8 cellular contexts compared by ENCODE assay signal in the genomic region with DNA sequence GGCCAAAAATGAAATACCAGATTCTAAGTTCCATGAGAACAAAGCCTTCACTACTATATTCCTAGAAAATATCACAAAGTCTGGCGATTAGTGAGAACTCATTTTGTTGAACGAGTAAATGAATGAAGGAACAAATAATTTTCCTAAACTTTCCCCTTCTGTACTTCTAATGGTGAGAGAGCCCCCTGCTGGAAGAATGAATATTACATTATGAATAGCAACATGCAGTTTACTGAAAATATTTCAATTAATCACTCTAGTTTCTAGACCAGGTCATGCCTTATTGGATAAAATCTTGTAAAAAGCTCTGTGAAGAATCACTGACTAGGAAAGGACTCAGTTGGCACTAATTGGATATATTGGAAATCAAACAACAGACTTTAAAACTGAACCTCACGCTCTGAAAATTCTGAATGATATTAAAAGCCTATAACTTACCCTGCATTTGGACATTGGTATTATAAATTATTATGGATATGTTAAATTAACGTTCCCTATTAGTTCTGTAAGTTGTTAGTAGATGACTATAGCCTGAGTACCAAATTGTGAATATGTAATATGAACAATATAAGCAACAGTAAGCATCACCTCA. TPM values are rescaled to one million over a fixed set of nuclear protein-coding genes. Genes with fewer than 3 reads are reported as not detected.
A peak's percentile ranks its signal among the peaks of the same experiment; 100 is the strongest.
DNase-seq lines count a peak whose midpoint lies in the region; ATAC-seq, FAIRE-seq and TF ChIP-seq lines count a peak whose summit lies in the region.

No MANE protein-coding gene starts in this region.

- peak; percentile 77 for TF ChIP-seq CTCF in thoracic aorta (IDR thresholded peaks at IDR 0.05)

- H3K36me3 ChIP-seq in thoracic aorta: no peaks in the 10 kb centered on the region

- in situ Hi-C loops in ACHN (cut with HindIII; ENCODE audit: low pct_ligation_motif_present, low pct_unique_long_range_greater_than_20kb, low sequenced_read_pairs): no loop called here

- H3K4me1 ChIP-seq in thoracic aorta (ENCODE audit: control insufficient read depth in 1 of 2, low read depth in 2 of 2): no peaks in the 10 kb centered on the region

- peak; percentile 66 for FAIRE-seq in GM18507 (lab: Jason Lieb, UNC)

- no peaks in the 10 kb centered on the region for H3K9me3 ChIP-seq in thoracic aorta

- H3K4me3 ChIP-seq in thoracic aorta: no peak overlapping the region

- H3K36me3 Mint-ChIP-seq in activated T-cell treated with anti-CD3 and anti-CD28 coated beads, Interleukin-2, amount 50 U/mL, for 4 hours (ENCODE audit: insufficient read depth): no peaks in the 10 kb centered on the region
- H3K36me3 Mint-ChIP-seq in activated T-helper 2 cell treated with anti-CD3 and anti-CD28 coated beads, Interferon-gamma antibody, Interleukin-2, Interleukin-4, amounts not matched to agents 10 μg/mL and 5 μg/mL and 100 μg/mL, durations not matched to agents 14 hours and 24 hours and 36 hours (ENCODE audit: low read depth): no peaks in the 10 kb centered on the region

- peak; percentile 72 for DNase-seq in ACHN
- DNase-seq in GM18507 (ENCODE audit: extremely low spot score, insufficient read length, low read depth): no peak
- peak; percentile 38 for DNase-seq in NCI-H2107 treated with DMSO at 0.1 percent for 48 hours (lab: John Stamatoyannopoulos, UW; ENCODE audit: unreplicated experiment)
- DNase-seq in amniotic epithelial cell (ENCODE audit: low read depth): peak; percentile 43
- peak; percentile 22 for DNase-seq in iPS-NIHi7 (ENCODE audit: extremely low spot score)
- no peak for DNase-seq in thoracic aorta (ENCODE audit: low spot score)
- no peak for DNase-seq in activated T-cell treated with anti-CD3 and anti-CD28 coated beads, Interleukin-2, amount 50 U/mL, for 4 hours
- DNase-seq in activated T-helper 2 cell treated with anti-CD3 and anti-CD28 coated beads, Interferon-gamma antibody, Interleukin-2, Interleukin-4, amounts not matched to agents 10 μg/mL and 5 μg/mL and 100 μg/mL, durations not matched to agents 14 hours and 24 hours and 36 hours (ENCODE audit: low spot score): no peak

- intact Hi-C loops in activated T-helper 2 cell treated with anti-CD3 and anti-CD28 coated beads, Interferon-gamma antibody, Interleukin-2, Interleukin-4, amounts not matched to agents 10 μg/mL and 5 μg/mL and 100 μg/mL, durations not matched to agents 14 hours and 24 hours and 36 hours (cut with micrococcal nuclease): loop anchor here (1.0 to 10.0 kb wide), 3 partner anchors 29 to 335 kb away; no protein-coding TSS in a partner anchor

- no peak for ATAC-seq in thoracic aorta (ENCODE audit: insufficient number of reproducible peaks, low FRiP score, low read depth)
- no peak for ATAC-seq in activated T-cell treated with anti-CD3 and anti-CD28 coated beads, Interleukin-2, amount 50 U/mL, for 4 hours

- H3K9me3 Mint-ChIP-seq in activated T-cell treated with anti-CD3 and anti-CD28 coated beads, Interleukin-2, amount 50 U/mL, for 4 hours: no peaks in the 10 kb centered on the region
- H3K9me3 Mint-ChIP-seq in activated T-helper 2 cell treated with anti-CD3 and anti-CD28 coated beads, Interferon-gamma antibody, Interleukin-2, Interleukin-4, amounts not matched to agents 10 μg/mL and 5 μg/mL and 100 μg/mL, durations not matched to agents 14 hours and 24 hours and 36 hours: no peaks in the 10 kb centered on the region

- H3K27ac ChIP-seq in thoracic aorta: no peak overlapping the region

- H3K4me3 Mint-ChIP-seq in activated T-cell treated with anti-CD3 and anti-CD28 coated beads, Interleukin-2, amount 50 U/mL, for 4 hours: no peak overlapping the region
- H3K4me3 Mint-ChIP-seq in activated T-helper 2 cell treated with anti-CD3 and anti-CD28 coated beads, Interferon-gamma antibody, Interleukin-2, Interleukin-4, amounts not matched to agents 10 μg/mL and 5 μg/mL and 100 μg/mL, durations not matched to agents 14 hours and 24 hours and 36 hours (ENCODE audit: low read depth): no peak overlapping the region

- no peak overlapping the region for H3K27ac Mint-ChIP-seq in activated T-helper 2 cell treated with anti-CD3 and anti-CD28 coated beads, Interferon-gamma antibody, Interleukin-2, Interleukin-4, amounts not matched to agents 10 μg/mL and 5 μg/mL and 100 μg/mL, durations not matched to agents 14 hours and 24 hours and 36 hours

- H3K27me3 ChIP-seq in thoracic aorta (replicated peaks; ENCODE audit: insufficient read depth): no peaks in the 10 kb centered on the region

- peaks cover 5% of the 10 kb centered on the region for H3K27me3 Mint-ChIP-seq in activated T-cell treated with anti-CD3 and anti-CD28 coated beads, Interleukin-2, amount 50 U/mL, for 4 hours (ENCODE audit: low read depth)
- H3K27me3 Mint-ChIP-seq in activated T-helper 2 cell treated with anti-CD3 and anti-CD28 coated beads, Interferon-gamma antibody, Interleukin-2, Interleukin-4, amounts not matched to agents 10 μg/mL and 5 μg/mL and 100 μg/mL, durations not matched to agents 14 hours and 24 hours and 36 hours (ENCODE audit: low read depth): peaks cover 9% of the 10 kb centered on the region

- no peaks in the 10 kb centered on the region for H3K4me1 Mint-ChIP-seq in activated T-cell treated with anti-CD3 and anti-CD28 coated beads, Interleukin-2, amount 50 U/mL, for 4 hours (ENCODE audit: low read depth)
- H3K4me1 Mint-ChIP-seq in activated T-helper 2 cell treated with anti-CD3 and anti-CD28 coated beads, Interferon-gamma antibody, Interleukin-2, Interleukin-4, amounts not matched to agents 10 μg/mL and 5 μg/mL and 100 μg/mL, durations not matched to agents 14 hours and 24 hours and 36 hours (ENCODE audit: low read depth): no peaks in the 10 kb centered on the region

RNA-seq across cellular contexts. Expression of gene MTPN, which starts 32.4 kb away (rescaled TPM):
- total RNA-seq in thoracic aorta: 10 to 100 TPM; 87.2 to 95.0 TPM
- 100 to 1,000 TPM; 139 to 152 (median 143) TPM for total RNA-seq in activated T-cell treated with anti-CD3 and anti-CD28 coated beads, Interleukin-2, amount 50 U/mL, for 4 hours
- 113 and 118 TPM in 2 replicates for total RNA-seq in activated T-helper 2 cell treated with anti-CD3 and anti-CD28 coated beads, Interferon-gamma antibody, Interleukin-2, Interleukin-4, amounts not matched to agents 10 μg/mL and 5 μg/mL and 100 μg/mL, durations not matched to agents 14 hours and 24 hours and 36 hours

Comparison
In these comparisons a context has a peak if more than half of its experiments do, and no peak if none do; other contexts are left out.
1. DNase-seq: peak in ACHN (single experiment), NCI-H2107 treated with DMSO at 0.1 percent for 48 hours (single experiment), amniotic epithelial cell (single experiment) and iPS-NIHi7 (single experiment); none in GM18507 (single experiment), thoracic aorta (single experiment), activated T-cell treated with anti-CD3 and anti-CD28 coated beads, Interleukin-2, amount 50 U/mL, for 4 hours (single experiment) and activated T-helper 2 cell treated with anti-CD3 and anti-CD28 coated beads, Interferon-gamma antibody, Interleukin-2, Interleukin-4, amounts not matched to agents 10 μg/mL and 5 μg/mL and 100 μg/mL, durations not matched to agents 14 hours and 24 hours and 36 hours (single experiment).